ENCODE assay signal across 1 cellular context in genomic region chr6:13412639-13413465, GRCh38.
TF ChIP-seq lines count a peak whose summit lies in the region.

No MANE protein-coding gene starts in this region.

TF ChIP-seq in HepG2, 621 proteins besides CTCF, POLR2A, EP300 and RAD21 (continued from another document and continues in another):
- TF ChIP-seq, protein P1, sequence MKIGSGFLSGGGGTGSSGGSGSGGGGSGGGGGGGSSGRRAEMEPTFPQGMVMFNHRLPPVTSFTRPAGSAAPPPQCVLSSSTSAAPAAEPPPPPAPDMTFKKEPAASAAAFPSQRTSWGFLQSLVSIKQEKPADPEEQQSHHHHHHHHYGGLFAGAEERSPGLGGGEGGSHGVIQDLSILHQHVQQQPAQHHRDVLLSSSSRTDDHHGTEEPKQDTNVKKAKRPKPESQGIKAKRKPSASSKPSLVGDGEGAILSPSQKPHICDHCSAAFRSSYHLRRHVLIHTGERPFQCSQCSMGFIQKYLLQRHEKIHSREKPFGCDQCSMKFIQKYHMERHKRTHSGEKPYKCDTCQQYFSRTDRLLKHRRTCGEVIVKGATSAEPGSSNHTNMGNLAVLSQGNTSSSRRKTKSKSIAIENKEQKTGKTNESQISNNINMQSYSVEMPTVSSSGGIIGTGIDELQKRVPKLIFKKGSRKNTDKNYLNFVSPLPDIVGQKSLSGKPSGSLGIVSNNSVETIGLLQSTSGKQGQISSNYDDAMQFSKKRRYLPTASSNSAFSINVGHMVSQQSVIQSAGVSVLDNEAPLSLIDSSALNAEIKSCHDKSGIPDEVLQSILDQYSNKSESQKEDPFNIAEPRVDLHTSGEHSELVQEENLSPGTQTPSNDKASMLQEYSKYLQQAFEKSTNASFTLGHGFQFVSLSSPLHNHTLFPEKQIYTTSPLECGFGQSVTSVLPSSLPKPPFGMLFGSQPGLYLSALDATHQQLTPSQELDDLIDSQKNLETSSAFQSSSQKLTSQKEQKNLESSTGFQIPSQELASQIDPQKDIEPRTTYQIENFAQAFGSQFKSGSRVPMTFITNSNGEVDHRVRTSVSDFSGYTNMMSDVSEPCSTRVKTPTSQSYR (CRISPR knock-in tag; IDR thresholded peaks at IDR 0.05; ENCODE audit: borderline replicate concordance): peak; percentile 64; the same call in 1 of the 2 replicates
- TF ChIP-seq, protein P2, sequence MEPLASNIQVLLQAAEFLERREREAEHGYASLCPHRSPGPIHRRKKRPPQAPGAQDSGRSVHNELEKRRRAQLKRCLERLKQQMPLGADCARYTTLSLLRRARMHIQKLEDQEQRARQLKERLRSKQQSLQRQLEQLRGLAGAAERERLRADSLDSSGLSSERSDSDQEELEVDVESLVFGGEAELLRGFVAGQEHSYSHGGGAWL (CRISPR knock-in tag; IDR thresholded peaks at IDR 0.05): no peak
- TF ChIP-seq CHCHD3 (CRISPR knock-in tag; IDR thresholded peaks at IDR 0.05) (no peak; the same call in 1 of the 2 replicates), PAX8 (CRISPR knock-in tag; IDR thresholded peaks at IDR 0.05; ENCODE audit: borderline replicate concordance) (no peak), ZNF749 (CRISPR knock-in tag; IDR thresholded peaks at IDR 0.05; ENCODE audit: borderline replicate concordance) (no peak), ASH2L (IDR thresholded peaks at IDR 0.05; ENCODE audit: insufficient read length, low read depth, low read length) (no peak), ATF7 (IDR thresholded peaks at IDR 0.05) (no peak), ATF7 (CRISPR knock-in tag; IDR thresholded peaks at IDR 0.05) (no peak), ZNF468 (CRISPR knock-in tag; IDR thresholded peaks at IDR 0.05) (no peak), ARNTL (CRISPR knock-in tag; IDR thresholded peaks at IDR 0.05) (0 out of 2 replicates have a peak, but pooled peaks have one; percentile 7), ZNF768 (CRISPR knock-in tag; IDR thresholded peaks at IDR 0.05) (no peak), DBP (CRISPR knock-in tag; IDR thresholded peaks at IDR 0.05; ENCODE audit: not compliant biosample characterization) (no peak), PBX2 (CRISPR knock-in tag; IDR thresholded peaks at IDR 0.05) (no peak), ZFP91 (CRISPR knock-in tag; IDR thresholded peaks at IDR 0.05; ENCODE audit: borderline replicate concordance) (0 out of 2 replicates have a peak, but pooled peaks have one; percentile 3), ATF2 (CRISPR knock-in tag; IDR thresholded peaks at IDR 0.05) (no peak), ZNF776 (CRISPR knock-in tag; IDR thresholded peaks at IDR 0.05) (peak; percentile 71; the same call in 1 of the 2 replicates), ZNF672 (CRISPR knock-in tag; IDR thresholded peaks at IDR 0.05) (no peak), SP2 (CRISPR knock-in tag; IDR thresholded peaks at IDR 0.05) (no peak), KDM3A (CRISPR knock-in tag; IDR thresholded peaks at IDR 0.05; ENCODE audit: low read depth) (no peak), ZNF850 (CRISPR knock-in tag; conservative IDR thresholded peaks at IDR 0.05) (no peak), ZNF446 (CRISPR knock-in tag; IDR thresholded peaks at IDR 0.05) (no peak), ZNF432 (CRISPR knock-in tag; IDR thresholded peaks at IDR 0.05; ENCODE audit: borderline replicate concordance) (no peak), ATAD3A (CRISPR knock-in tag; IDR thresholded peaks at IDR 0.05) (no peak), HDAC2 (CRISPR knock-in tag; IDR thresholded peaks at IDR 0.05) (peak; percentile 31; the same call in 1 of the 2 replicates), RCOR2 (CRISPR knock-in tag; IDR thresholded peaks at IDR 0.05) (no peak), MXI1 (IDR thresholded peaks at IDR 0.05; ENCODE audit: borderline replicate concordance, low read depth, low read length) (no peak), NBN (conservative IDR thresholded peaks at IDR 0.05) (no peak), RFX1 (IDR thresholded peaks at IDR 0.05) (peak; percentile 63; the same call in 1 of the 2 replicates), TCF7 (IDR thresholded peaks at IDR 0.05; ENCODE audit: low read depth) (no peak), CBX5 (CRISPR knock-in tag; IDR thresholded peaks at IDR 0.05; ENCODE audit: borderline replicate concordance) (no peak), NFE2L1 (CRISPR knock-in tag; IDR thresholded peaks at IDR 0.05; ENCODE audit: borderline replicate concordance) (no peak), JDP2 (CRISPR knock-in tag; IDR thresholded peaks at IDR 0.05; ENCODE audit: borderline replicate concordance) (no peak), ZEB1 (IDR thresholded peaks at IDR 0.05; ENCODE audit: insufficient replicate concordance, low read depth) (no peak), ZNF577 (CRISPR knock-in tag; IDR thresholded peaks at IDR 0.05; ENCODE audit: borderline replicate concordance, low read depth) (no peak), ZNF232 (CRISPR knock-in tag; IDR thresholded peaks at IDR 0.05; ENCODE audit: borderline replicate concordance) (no peak), NRL (CRISPR knock-in tag; IDR thresholded peaks at IDR 0.05; ENCODE audit: borderline replicate concordance) (no peak), ZNF337 (CRISPR knock-in tag; IDR thresholded peaks at IDR 0.05; ENCODE audit: borderline replicate concordance, low read depth) (no peak), THAP9 (CRISPR knock-in tag; IDR thresholded peaks at IDR 0.05; ENCODE audit: borderline replicate concordance) (peak; percentile 38; the same call in 1 of the 2 replicates), CEBPZ (IDR thresholded peaks at IDR 0.05; ENCODE audit: low read length) (no peak), ZNF605 (CRISPR knock-in tag; IDR thresholded peaks at IDR 0.05) (no peak), KAT8 (CRISPR knock-in tag; IDR thresholded peaks at IDR 0.05) (0 out of 2 replicates have a peak, but pooled peaks have one; percentile 17), RXRB (CRISPR knock-in tag; IDR thresholded peaks at IDR 0.05; ENCODE audit: borderline replicate concordance) (no peak), PHF8 (CRISPR knock-in tag; IDR thresholded peaks at IDR 0.05) (no peak)
- TF ChIP-seq, protein P3, sequence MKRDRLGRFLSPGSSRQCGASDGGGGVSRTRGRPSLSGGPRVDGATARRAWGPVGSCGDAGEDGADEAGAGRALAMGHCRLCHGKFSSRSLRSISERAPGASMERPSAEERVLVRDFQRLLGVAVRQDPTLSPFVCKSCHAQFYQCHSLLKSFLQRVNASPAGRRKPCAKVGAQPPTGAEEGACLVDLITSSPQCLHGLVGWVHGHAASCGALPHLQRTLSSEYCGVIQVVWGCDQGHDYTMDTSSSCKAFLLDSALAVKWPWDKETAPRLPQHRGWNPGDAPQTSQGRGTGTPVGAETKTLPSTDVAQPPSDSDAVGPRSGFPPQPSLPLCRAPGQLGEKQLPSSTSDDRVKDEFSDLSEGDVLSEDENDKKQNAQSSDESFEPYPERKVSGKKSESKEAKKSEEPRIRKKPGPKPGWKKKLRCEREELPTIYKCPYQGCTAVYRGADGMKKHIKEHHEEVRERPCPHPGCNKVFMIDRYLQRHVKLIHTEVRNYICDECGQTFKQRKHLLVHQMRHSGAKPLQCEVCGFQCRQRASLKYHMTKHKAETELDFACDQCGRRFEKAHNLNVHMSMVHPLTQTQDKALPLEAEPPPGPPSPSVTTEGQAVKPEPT (CRISPR knock-in tag; IDR thresholded peaks at IDR 0.05; ENCODE audit: low read depth): no peak
- TF ChIP-seq, protein P4, sequence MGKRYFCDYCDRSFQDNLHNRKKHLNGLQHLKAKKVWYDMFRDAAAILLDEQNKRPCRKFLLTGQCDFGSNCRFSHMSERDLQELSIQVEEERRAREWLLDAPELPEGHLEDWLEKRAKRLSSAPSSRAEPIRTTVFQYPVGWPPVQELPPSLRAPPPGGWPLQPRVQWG (CRISPR knock-in tag; IDR thresholded peaks at IDR 0.05; ENCODE audit: borderline replicate concordance, low read depth): no peak
- TF ChIP-seq, protein P5, sequence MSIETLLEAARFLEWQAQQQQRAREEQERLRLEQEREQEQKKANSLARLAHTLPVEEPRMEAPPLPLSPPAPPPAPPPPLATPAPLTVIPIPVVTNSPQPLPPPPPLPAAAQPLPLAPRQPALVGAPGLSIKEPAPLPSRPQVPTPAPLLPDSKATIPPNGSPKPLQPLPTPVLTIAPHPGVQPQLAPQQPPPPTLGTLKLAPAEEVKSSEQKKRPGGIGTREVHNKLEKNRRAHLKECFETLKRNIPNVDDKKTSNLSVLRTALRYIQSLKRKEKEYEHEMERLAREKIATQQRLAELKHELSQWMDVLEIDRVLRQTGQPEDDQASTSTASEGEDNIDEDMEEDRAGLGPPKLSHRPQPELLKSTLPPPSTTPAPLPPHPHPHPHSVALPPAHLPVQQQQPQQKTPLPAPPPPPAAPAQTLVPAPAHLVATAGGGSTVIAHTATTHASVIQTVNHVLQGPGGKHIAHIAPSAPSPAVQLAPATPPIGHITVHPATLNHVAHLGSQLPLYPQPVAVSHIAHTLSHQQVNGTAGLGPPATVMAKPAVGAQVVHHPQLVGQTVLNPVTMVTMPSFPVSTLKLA (IDR thresholded peaks at IDR 0.05): no peak
